Comparison of ENCODE assay signal across 8 cellular contexts in genomic region chr3:115100172-115100571, GRCh38. TPM values are rescaled to one million over a fixed set of nuclear protein-coding genes. Genes with fewer than 3 reads are reported as not detected.
DNase-seq lines count a peak whose midpoint lies in the region; ATAC-seq and TF ChIP-seq lines count a peak whose summit lies in the region.

No MANE protein-coding gene starts in this region.

- peak; percentile 69 for ATAC-seq in HG02884 (IDR thresholded peaks at IDR 0.05; ENCODE audit: unreplicated experiment)
- peak; percentile 90 for ATAC-seq in stimulated activated effector memory CD8-positive, alpha-beta T cell treated with anti-CD3 and anti-CD28 coated beads, Interleukin-12 subunit alpha, Interleukin-12 subunit beta, amount 100 ng/mL, for 72 hours

- intact Hi-C loops in MCF 10A (cut with micrococcal nuclease) = no loop called here

- H3K36me3 ChIP-seq in kidney epithelial cell (ENCODE audit: control insufficient read depth, insufficient read depth, low read length) = no peaks in the 10 kb centered on the region

- H3K27ac Mint-ChIP-seq in MCF 10A (ENCODE audit: low read depth, unreplicated experiment) = peak overlapping the region; percentile 52
- peak overlapping the region; percentile 90 for H3K27ac Mint-ChIP-seq in stimulated activated effector memory CD8-positive, alpha-beta T cell treated with anti-CD3 and anti-CD28 coated beads, Interleukin-12 subunit alpha, Interleukin-12 subunit beta, amount 100 ng/mL, for 72 hours

- no TSS peak for BruUV-seq in MCF 10A (replicated peaks; lab: Mats Ljungman, UMichigan)

- peak overlapping the region; percentile 32 for H3K4me3 ChIP-seq in kidney epithelial cell (ENCODE audit: low read depth, low read length)

- no peaks in the 10 kb centered on the region for H3K27me3 ChIP-seq in kidney epithelial cell (ENCODE audit: control insufficient read depth, insufficient read depth, low read length)

- peak; percentile 6 for DNase-seq in stimulated activated CD4-positive, alpha-beta T cell treated with anti-CD3 and anti-CD28 coated beads, Interleukin-4, amount 100 ng/mL, for 24 hours
- no peak for DNase-seq in stimulated activated CD4-positive, alpha-beta T cell treated with anti-CD3 and anti-CD28 coated beads, Interleukin-2, amount 100 ng/mL, for 48 hours
- DNase-seq in NCI-H748 (lab: John Stamatoyannopoulos, UW; ENCODE audit: unreplicated experiment) = peak; percentile 85
- peak; percentile 42 for DNase-seq in MCF 10A (ENCODE audit: unreplicated experiment)
- peak; percentile 50 for DNase-seq in kidney epithelial cell (ENCODE audit: low read depth)
- DNase-seq in stimulated activated effector memory CD8-positive, alpha-beta T cell treated with anti-CD3 and anti-CD28 coated beads, Interleukin-12 subunit alpha, Interleukin-12 subunit beta, amount 100 ng/mL, for 72 hours (ENCODE audit: low spot score in 2 of 2) = peak in 1 of 2 donors; percentile 51
- no peak for DNase-seq in DMS114 treated with DMSO at 0.1 percent for 48 hours (lab: John Stamatoyannopoulos, UW; ENCODE audit: unreplicated experiment)

- TF ChIP-seq CTCF in MCF 10A (IDR thresholded peaks at IDR 0.05; ENCODE audit: unreplicated experiment) (no peak), kidney epithelial cell (IDR thresholded peaks at IDR 0.05; ENCODE audit: insufficient read depth, low read length, poor library complexity, severe bottlenecking) (no peak)

- H3K27me3 Mint-ChIP-seq in MCF 10A (ENCODE audit: insufficient read depth, unreplicated experiment) = no peaks in the 10 kb centered on the region

- POLR2A ChIA-PET in MCF 10A (lab: Yijun Ruan, JAX) = interaction anchor here (0.6 to 4.5 kb wide), 12 partner anchors 8 to 731 kb away, joined by 3 to 49 read pairs (median 4); partner anchors contain the start of gene ZBTB20

- no peaks in the 10 kb centered on the region for H3K36me3 Mint-ChIP-seq in MCF 10A (ENCODE audit: insufficient read depth, unreplicated experiment)
- peaks cover 6% of the 10 kb centered on the region for H3K36me3 Mint-ChIP-seq in stimulated activated effector memory CD8-positive, alpha-beta T cell treated with anti-CD3 and anti-CD28 coated beads, Interleukin-12 subunit alpha, Interleukin-12 subunit beta, amount 100 ng/mL, for 72 hours

- peak overlapping the region; percentile 68 for H3K4me3 Mint-ChIP-seq in MCF 10A (ENCODE audit: unreplicated experiment)
- H3K4me3 Mint-ChIP-seq in stimulated activated effector memory CD8-positive, alpha-beta T cell treated with anti-CD3 and anti-CD28 coated beads, Interleukin-12 subunit alpha, Interleukin-12 subunit beta, amount 100 ng/mL, for 72 hours = peak overlapping the region; percentile 70

- no peaks in the 10 kb centered on the region for H3K9me3 Mint-ChIP-seq in MCF 10A (ENCODE audit: unreplicated experiment)
- H3K9me3 Mint-ChIP-seq in stimulated activated effector memory CD8-positive, alpha-beta T cell treated with anti-CD3 and anti-CD28 coated beads, Interleukin-12 subunit alpha, Interleukin-12 subunit beta, amount 100 ng/mL, for 72 hours = peaks cover 4% of the 10 kb centered on the region

- H3K4me1 Mint-ChIP-seq in MCF 10A (ENCODE audit: insufficient read depth, unreplicated experiment) = peaks cover 19% of the 10 kb centered on the region
- peaks cover 29% of the 10 kb centered on the region for H3K4me1 Mint-ChIP-seq in stimulated activated effector memory CD8-positive, alpha-beta T cell treated with anti-CD3 and anti-CD28 coated beads, Interleukin-12 subunit alpha, Interleukin-12 subunit beta, amount 100 ng/mL, for 72 hours

- CTCF ChIA-PET in MCF 10A (lab: Yijun Ruan, JAX) = interaction anchor here (0.5 to 3.2 kb wide), 8 partner anchors 8 to 927 kb away, joined by 3 to 31 read pairs (median 4); no protein-coding TSS in a partner anchor

RNA-seq across cellular contexts. Expression of gene ZBTB20, which starts 46.9 kb away (rescaled TPM):
- total RNA-seq in MCF 10A (2022) (10.7 and 11.6 TPM in 2 replicates), kidney epithelial cell (32.5 and 34.9 TPM in 2 replicates)

Comparison
In these comparisons a context has a peak if more than half of its experiments do, and no peak if none do; other contexts are left out.
1. DNase-seq: peak in stimulated activated CD4-positive, alpha-beta T cell treated with anti-CD3 and anti-CD28 coated beads, Interleukin-4, amount 100 ng/mL, for 24 hours (single experiment), NCI-H748 (single experiment), MCF 10A (single experiment) and kidney epithelial cell (single experiment); none in stimulated activated CD4-positive, alpha-beta T cell treated with anti-CD3 and anti-CD28 coated beads, Interleukin-2, amount 100 ng/mL, for 48 hours (0 of 2) and DMS114 treated with DMSO at 0.1 percent for 48 hours (single experiment).